14 cellular contexts compared by ENCODE assay signal in the genomic region with DNA sequence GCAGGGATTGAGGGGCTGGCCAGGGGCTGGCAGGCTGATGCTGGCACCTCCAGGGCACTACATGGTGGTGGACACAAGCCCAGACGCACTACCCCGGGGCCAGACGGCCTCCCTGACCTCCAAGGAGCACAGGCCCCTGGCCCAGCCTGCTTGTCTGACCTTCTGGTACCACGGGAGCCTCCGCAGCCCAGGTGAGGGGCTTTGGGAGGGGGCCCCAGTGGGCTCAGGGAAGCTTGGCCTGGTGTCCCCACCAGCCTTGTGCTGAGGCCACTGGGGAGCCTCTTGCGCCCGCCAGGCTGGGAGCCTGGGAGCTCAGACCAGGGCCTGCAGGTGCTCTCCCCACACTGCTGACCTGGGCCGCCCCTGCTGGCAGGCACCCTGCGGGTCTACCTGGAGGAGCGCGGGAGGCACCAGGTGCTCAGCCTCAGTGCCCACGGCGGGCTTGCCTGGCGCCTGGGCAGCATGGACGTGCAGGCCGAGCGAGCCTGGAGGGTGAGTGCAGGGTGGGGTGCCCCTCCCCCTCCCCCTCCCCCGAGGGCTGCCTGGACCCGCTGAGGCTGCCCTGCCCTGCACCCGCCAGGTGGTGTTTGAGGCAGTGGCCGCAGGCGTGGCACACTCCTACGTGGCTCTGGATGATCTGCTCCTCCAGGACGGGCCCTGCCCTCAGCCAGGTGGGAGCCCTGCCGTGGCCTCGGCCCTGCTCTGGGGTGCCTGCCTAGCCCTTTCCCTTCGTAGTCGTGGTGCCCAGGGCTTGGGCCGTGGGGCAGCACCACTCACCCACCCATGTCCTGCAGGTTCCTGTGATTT. TPM values are rescaled to one million over a fixed set of nuclear protein-coding genes. Genes with fewer than 3 reads are reported as not detected.
DNase-seq lines count a peak whose midpoint lies in the region; ATAC-seq and TF ChIP-seq lines count a peak whose summit lies in the region.
"Had no signal": no experiment of that assay in that cellular context is flagged by ENCODE, and none has a peak within 500 bp of the region (broad histone marks: within the 10 kb centered on the region; RNA-seq: fewer than 3 reads in every experiment).

No MANE protein-coding gene starts in this region.

- H3K9me3 Mint-ChIP-seq in effector memory CD8-positive, alpha-beta T cell, result no peaks in the 10 kb centered on the region

- H4K20me1 ChIP-seq in osteoblast (ENCODE audit: insufficient read depth, low read length), result peaks cover 10% of the 10 kb centered on the region

- H3K27me3 Mint-ChIP-seq in effector memory CD8-positive, alpha-beta T cell, result no peaks in the 10 kb centered on the region

- no peak overlapping the region for H3K27ac Mint-ChIP-seq in effector memory CD8-positive, alpha-beta T cell

- TF ChIP-seq CTCF in osteoblast (IDR thresholded peaks at IDR 0.05; ENCODE audit: extremely low read depth, low read depth, low read length), result no peak
- no peak for TF ChIP-seq CTCF in GM13976 (IDR thresholded peaks at IDR 0.05; ENCODE audit: borderline replicate concordance, control extremely low read depth, extremely low read depth, insufficient read depth, missing control alignments)

- no peaks in the 10 kb centered on the region for H3K79me2 ChIP-seq in osteoblast (ENCODE audit: insufficient read depth, low read length)

- H3K4me3 ChIP-seq in H7 (ENCODE audit: insufficient read depth, low read depth, low read length) (no peak overlapping the region), osteoblast (ENCODE audit: insufficient read depth, low read length) (no peak overlapping the region)

- H3K27me3 ChIP-seq in H7 (ENCODE audit: control insufficient read depth, insufficient read depth, low read length), result no peaks in the 10 kb centered on the region
- H3K27me3 ChIP-seq in osteoblast (ENCODE audit: insufficient read depth, low read length), result no peaks in the 10 kb centered on the region
- H3K27me3 ChIP-seq: foreskin keratinocyte had no signal

- peak; percentile 5 for ATAC-seq in effector memory CD8-positive, alpha-beta T cell (replicated peaks)
- ATAC-seq: foreskin keratinocyte had no signal

- H3K36me3 Mint-ChIP-seq in effector memory CD8-positive, alpha-beta T cell (ENCODE audit: insufficient read depth), result peaks cover 41% of the 10 kb centered on the region

- H3K9me3 ChIP-seq in osteoblast (ENCODE audit: low read depth, low read length), result no peaks in the 10 kb centered on the region

- no peak overlapping the region for H3K4me3 Mint-ChIP-seq in effector memory CD8-positive, alpha-beta T cell

- no peak overlapping the region for H3K4me2 ChIP-seq in osteoblast (ENCODE audit: insufficient read depth, low read length)

- H3K27ac ChIP-seq in osteoblast (ENCODE audit: low read depth, low read length), result no peak overlapping the region
- H3K27ac ChIP-seq: foreskin keratinocyte had no signal

- DNase-seq in activated CD4-positive, CD25-positive, alpha-beta regulatory T cell treated with anti-CD3 and anti-CD28 coated beads, Interleukin-2, amount 50 U/mL, for 72 hours, result peak; percentile 32
- DNase-seq in activated CD4-positive, CD25-positive, alpha-beta regulatory T cell (lab: John Stamatoyannopoulos, UW), result no peak
- peak; percentile 72 for DNase-seq in H7
- DNase-seq in effector memory CD8-positive, alpha-beta T cell, result peak in 1 of 3 experiments; percentile 3
- DNase-seq in osteoblast (ENCODE audit: insufficient read length, low spot score, missing footprints), result peak; percentile 91
- no peak for DNase-seq in glomerular visceral epithelial cell (ENCODE audit: extremely low spot score)
- DNase-seq in GM13976 (ENCODE audit: low spot score), result no peak
- DNase-seq in NCI-H1930 (lab: John Stamatoyannopoulos, UW), result no peak
- DNase-seq: ACHN, amniotic stem cell, dermis blood vessel endothelial cell, foreskin keratinocyte, NCI-H446 treated with DMSO at 0.1 percent for 48 hours, SHP77 treated with DMSO at 0.1 percent for 48 hours had no signal

- peaks cover 0 to 8% of the 10 kb centered on the region in 2 donors for H3K4me1 Mint-ChIP-seq in effector memory CD8-positive, alpha-beta T cell (ENCODE audit: low read depth in 2 of 2)

- in situ Hi-C loops in GM13976 (cut with MboI; ENCODE audit: low sequenced_read_pairs, unreplicated experiment), result no loop called here

- H2AFZ ChIP-seq in osteoblast (ENCODE audit: low read length), result no peak overlapping the region

- peaks cover 7% of the 10 kb centered on the region for H3K36me3 ChIP-seq in H7 (replicated peaks; ENCODE audit: control insufficient read depth, insufficient read depth, low read length)
- H3K36me3 ChIP-seq in osteoblast (ENCODE audit: insufficient read depth, low read length), result peaks cover 13% of the 10 kb centered on the region

- H3K4me1 ChIP-seq in osteoblast (ENCODE audit: insufficient read depth, low read length), result peaks cover 11% of the 10 kb centered on the region
- H3K4me1 ChIP-seq: foreskin keratinocyte had no signal

RNA-seq across cellular contexts. Expression of a gene that starts 5.7 kb away (rescaled TPM):
- total RNA-seq in H7 (2014; rRNA removed; shearing (Covaris generic)), result 1.2 and 3.0 TPM in 2 replicates
- 0.88 and 1.4 TPM in 2 replicates for total RNA-seq in osteoblast

RNA-seq across cellular contexts. Expression of a gene that starts 8.3 kb away (rescaled TPM):
- total RNA-seq in H7 (2014; rRNA removed; shearing (Covaris generic)), result 213 and 240 TPM in 2 replicates
- 126 and 173 TPM in 2 replicates for total RNA-seq in osteoblast

RNA-seq across cellular contexts. Expression of a gene that starts 8.6 kb away (rescaled TPM):
- total RNA-seq in H7 (2014; rRNA removed; shearing (Covaris generic)), result 68.2 and 75.5 TPM in 2 replicates
- 54.2 and 59.0 TPM in 2 replicates for total RNA-seq in osteoblast

RNA-seq across cellular contexts. Expression of a gene that starts 15.5 kb away (rescaled TPM):
- 0.14 and 0.52 TPM in 2 replicates for total RNA-seq in H7 (2014; rRNA removed; shearing (Covaris generic))
- 0.88 and 1.1 TPM in 2 replicates for total RNA-seq in osteoblast

RNA-seq across cellular contexts. Expression of a gene that starts 28.5 kb away (rescaled TPM):
- 40.9 and 48.6 TPM in 2 replicates for total RNA-seq in H7 (2014; rRNA removed; shearing (Covaris generic))
- 6.2 and 6.8 TPM in 2 replicates for total RNA-seq in osteoblast

Comparison
In these comparisons a context has a peak if more than half of its experiments do, and no peak if none do; other contexts are left out.
1. DNase-seq: peak in activated CD4-positive, CD25-positive, alpha-beta regulatory T cell treated with anti-CD3 and anti-CD28 coated beads, Interleukin-2, amount 50 U/mL, for 72 hours (single experiment), H7 (single experiment) and osteoblast (single experiment); none in activated CD4-positive, CD25-positive, alpha-beta regulatory T cell (0 of 4), glomerular visceral epithelial cell (single experiment), GM13976 (single experiment) and NCI-H1930 (0 of 2).